Comparison of ENCODE assay signal across 20 cellular contexts in genomic region chr2:39142904-39143617, GRCh38. TPM values are rescaled to one million over a fixed set of nuclear protein-coding genes. Genes with fewer than 3 reads are reported as not detected.
DNase-seq lines count a peak whose midpoint lies in the region; ATAC-seq and TF ChIP-seq lines count a peak whose summit lies in the region.
"Had no signal": no experiment of that assay in that cellular context is flagged by ENCODE, and none has a peak within 500 bp of the region (broad histone marks: within the 10 kb centered on the region; RNA-seq: fewer than 3 reads in every experiment).

No MANE protein-coding gene starts in this region.

- peaks cover 56% of the 10 kb centered on the region for H3K4me1 Mint-ChIP-seq in activated T-helper 1 cell treated with anti-CD3 and anti-CD28 coated beads, Interleukin-12 subunit alpha, Interleukin-12 subunit beta, Interleukin-2, Interleukin-4 antibody, amounts not matched to agents 30 ng/mL and 10 ng/mL and 1 ng/mL, durations not matched to agents 14 hours and 24 hours and 36 hours (ENCODE audit: low read depth)

- peaks cover 3% of the 10 kb centered on the region for H3K27me3 Mint-ChIP-seq in activated T-helper 1 cell treated with anti-CD3 and anti-CD28 coated beads, Interleukin-12 subunit alpha, Interleukin-12 subunit beta, Interleukin-2, Interleukin-4 antibody, amounts not matched to agents 30 ng/mL and 10 ng/mL and 1 ng/mL, durations not matched to agents 14 hours and 24 hours and 36 hours (ENCODE audit: insufficient read depth)
- H3K27me3 Mint-ChIP-seq: activated naive CD4-positive, alpha-beta T cell treated with anti-CD3 and anti-CD28 coated beads, Interleukin-2, amount 50 U/mL, for 24 hours had no signal

- no peaks in the 10 kb centered on the region for H3K27me3 ChIP-seq in left ventricle myocardium inferior (ENCODE audit: low read depth)
- no peaks in the 10 kb centered on the region for H3K27me3 ChIP-seq in subcutaneous abdominal adipose tissue (ENCODE audit: control insufficient read depth in 5 of 5, insufficient read depth in 4 of 5, low read length in 5 of 5)
- H3K27me3 ChIP-seq: SJCRH30 had no signal

- H3K4me1 ChIP-seq in left ventricle myocardium inferior (peaks cover 20% of the 10 kb centered on the region), subcutaneous abdominal adipose tissue (ENCODE audit: control insufficient read depth in 5 of 5, insufficient read depth in 5 of 5, low read length in 5 of 5) (peaks cover 0 to 43% (median 9%) of the 10 kb centered on the region in 5 donors)

- H3K27ac Mint-ChIP-seq in activated T-helper 1 cell treated with anti-CD3 and anti-CD28 coated beads, Interleukin-12 subunit alpha, Interleukin-12 subunit beta, Interleukin-2, Interleukin-4 antibody, amounts not matched to agents 30 ng/mL and 10 ng/mL and 1 ng/mL, durations not matched to agents 14 hours and 24 hours and 36 hours: peak overlapping the region; percentile 52
- H3K27ac Mint-ChIP-seq: activated naive CD4-positive, alpha-beta T cell treated with anti-CD3 and anti-CD28 coated beads, Interleukin-2, amount 50 U/mL, for 24 hours had no signal

- peak overlapping the region in 1 of 5 donors; percentile 63 for H3K9ac ChIP-seq in subcutaneous abdominal adipose tissue (ENCODE audit: low read length in 5 of 5)

- H3K27ac ChIP-seq in left ventricle myocardium inferior (replicated peaks) (peak overlapping the region; percentile 77), subcutaneous abdominal adipose tissue (ENCODE audit: low read depth, low read length) (peak overlapping the region; percentile 39)
- H3K27ac ChIP-seq: SJCRH30 had no signal

- intact Hi-C loops in left ventricle myocardium inferior (cut with micrococcal nuclease) (no loop called here), left cardiac atrium (cut with DNase I) (no loop called here)
- intact Hi-C loops in activated T-helper 1 cell treated with anti-CD3 and anti-CD28 coated beads, Interleukin-12 subunit alpha, Interleukin-12 subunit beta, Interleukin-2, Interleukin-4 antibody, amounts not matched to agents 30 ng/mL and 10 ng/mL and 1 ng/mL, durations not matched to agents 14 hours and 24 hours and 36 hours (cut with micrococcal nuclease): loop anchor here (2.0 kb wide), 1 partner anchor 74 kb away; no protein-coding TSS in a partner anchor

- no peak for ATAC-seq in left cardiac atrium
- no peak for ATAC-seq in HG03175 (IDR thresholded peaks at IDR 0.05; ENCODE audit: unreplicated experiment)
- ATAC-seq in HG03571 (IDR thresholded peaks at IDR 0.05; ENCODE audit: unreplicated experiment): no peak
- no peak for ATAC-seq in GM19455 (IDR thresholded peaks at IDR 0.05; ENCODE audit: unreplicated experiment)
- ATAC-seq: HCT116 had no signal

- H3K9me3 ChIP-seq in left ventricle myocardium inferior (replicated peaks) (no peaks in the 10 kb centered on the region), subcutaneous abdominal adipose tissue (ENCODE audit: control insufficient read depth in 5 of 5, low read length in 5 of 5) (no peaks in the 10 kb centered on the region)
- H3K9me3 ChIP-seq: SJCRH30 had no signal

- DNase-seq in left ventricle myocardium inferior: no peak
- DNase-seq in left cardiac atrium: no peak
- DNase-seq in NB4 (ENCODE audit: low read depth): peak; percentile 23
- no peak for DNase-seq in activated T-helper 1 cell treated with anti-CD3 and anti-CD28 coated beads, Interleukin-12 subunit alpha, Interleukin-12 subunit beta, Interleukin-2, Interleukin-4 antibody, amounts not matched to agents 30 ng/mL and 10 ng/mL and 1 ng/mL, durations not matched to agents 14 hours and 24 hours and 36 hours (ENCODE audit: low spot score)
- DNase-seq: activated CD4-positive, alpha-beta T cell treated with anti-CD3 and anti-CD28 coated beads for 48 hours; cerebellar nuclear complex; DMS79; erythroblast; mammary epithelial cell; NCI-H146; retina; SJCRH30; stimulated activated CD4-positive, alpha-beta T cell treated with anti-CD3 and anti-CD28 coated beads, Interleukin-12 subunit alpha, Interleukin-12 subunit beta, amount 100 ng/mL, for 4 hours; substantia nigra had no signal

- H3K9me3 Mint-ChIP-seq in activated T-helper 1 cell treated with anti-CD3 and anti-CD28 coated beads, Interleukin-12 subunit alpha, Interleukin-12 subunit beta, Interleukin-2, Interleukin-4 antibody, amounts not matched to agents 30 ng/mL and 10 ng/mL and 1 ng/mL, durations not matched to agents 14 hours and 24 hours and 36 hours: no peaks in the 10 kb centered on the region
- H3K9me3 Mint-ChIP-seq: activated naive CD4-positive, alpha-beta T cell treated with anti-CD3 and anti-CD28 coated beads, Interleukin-2, amount 50 U/mL, for 24 hours had no signal

- H3K4me3 ChIP-seq in left ventricle myocardium inferior (no peak overlapping the region), NB4 (ENCODE audit: low read depth, low read length) (no peak overlapping the region), subcutaneous abdominal adipose tissue (ENCODE audit: low read depth in 1 of 5, low read length in 5 of 5) (no peak overlapping the region)
- H3K4me3 ChIP-seq: SJCRH30 had no signal

- no peak overlapping the region for H3K4me3 Mint-ChIP-seq in activated T-helper 1 cell treated with anti-CD3 and anti-CD28 coated beads, Interleukin-12 subunit alpha, Interleukin-12 subunit beta, Interleukin-2, Interleukin-4 antibody, amounts not matched to agents 30 ng/mL and 10 ng/mL and 1 ng/mL, durations not matched to agents 14 hours and 24 hours and 36 hours
- H3K4me3 Mint-ChIP-seq: activated naive CD4-positive, alpha-beta T cell treated with anti-CD3 and anti-CD28 coated beads, Interleukin-2, amount 50 U/mL, for 24 hours had no signal

- peaks cover 6% of the 10 kb centered on the region for H3K36me3 Mint-ChIP-seq in activated T-helper 1 cell treated with anti-CD3 and anti-CD28 coated beads, Interleukin-12 subunit alpha, Interleukin-12 subunit beta, Interleukin-2, Interleukin-4 antibody, amounts not matched to agents 30 ng/mL and 10 ng/mL and 1 ng/mL, durations not matched to agents 14 hours and 24 hours and 36 hours (ENCODE audit: low read depth)
- H3K36me3 Mint-ChIP-seq: activated naive CD4-positive, alpha-beta T cell treated with anti-CD3 and anti-CD28 coated beads, Interleukin-2, amount 50 U/mL, for 24 hours had no signal

- H3K36me3 ChIP-seq in left ventricle myocardium inferior (no peaks in the 10 kb centered on the region), subcutaneous abdominal adipose tissue (ENCODE audit: control insufficient read depth in 5 of 5, insufficient read depth in 5 of 5, low read length in 5 of 5) (no peaks in the 10 kb centered on the region)
- H3K36me3 ChIP-seq: SJCRH30 had no signal

- TF ChIP-seq CTCF in left ventricle myocardium inferior (IDR thresholded peaks at IDR 0.05; ENCODE audit: borderline replicate concordance): no peak
- TF ChIP-seq CTCF in NB4 (IDR thresholded peaks at IDR 0.05; ENCODE audit: low read depth, low read length): no peak

- no peak for TF ChIP-seq POLR2A in NB4 (IDR thresholded peaks at IDR 0.05; ENCODE audit: extremely low read depth, insufficient read length)

RNA-seq across cellular contexts. Expression of gene SOS1, which starts 22.2 kb away (rescaled TPM):
- 20.6 TPM for total RNA-seq in left ventricle myocardium inferior
- total RNA-seq in left cardiac atrium: 10 to 100 TPM; 20.8 to 26.9 TPM
- 55.1 and 61.0 TPM in 2 replicates for total RNA-seq in activated T-helper 1 cell treated with anti-CD3 and anti-CD28 coated beads, Interleukin-12 subunit alpha, Interleukin-12 subunit beta, Interleukin-2, Interleukin-4 antibody, amounts not matched to agents 30 ng/mL and 10 ng/mL and 1 ng/mL, durations not matched to agents 14 hours and 24 hours and 36 hours
